In the genomic region with DNA sequence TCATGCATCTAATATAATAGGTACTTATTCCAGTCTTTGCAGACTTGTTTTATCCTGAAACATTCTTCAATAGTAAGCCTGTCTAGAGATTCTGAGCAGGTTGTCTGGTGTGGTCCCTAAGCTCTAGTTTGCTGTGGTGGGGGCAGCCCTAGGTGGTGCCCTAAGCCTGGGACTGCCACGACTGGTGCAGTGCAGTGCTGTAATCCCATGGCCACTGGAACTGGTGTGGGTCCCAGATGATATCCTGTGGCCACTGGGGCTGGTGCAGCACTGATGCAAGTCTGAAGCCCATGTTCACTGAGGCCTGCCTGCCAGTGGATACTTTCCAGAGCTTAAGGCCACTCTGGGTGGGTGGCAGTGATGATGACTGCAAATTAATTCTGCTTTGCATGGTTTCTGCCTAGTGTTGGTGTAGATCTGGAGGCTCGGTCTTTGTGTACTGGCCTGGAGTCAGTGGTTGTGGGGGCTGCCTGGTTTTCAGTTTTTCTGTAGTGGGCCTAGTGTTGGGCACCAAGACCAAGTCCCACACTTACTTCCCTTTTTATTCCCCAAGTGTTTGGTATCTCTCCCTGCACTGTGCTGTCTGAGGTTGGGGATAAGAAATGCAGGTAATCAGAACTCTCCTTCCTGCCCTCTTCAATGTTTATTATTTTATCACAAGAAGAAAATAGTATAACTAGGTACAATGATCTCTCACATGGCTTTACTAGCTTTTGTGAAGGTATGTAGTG, we compare ENCODE assay signal across 14 cellular contexts. TPM values are rescaled to one million over a fixed set of nuclear protein-coding genes. Genes with fewer than 3 reads are reported as not detected.
"Had no signal": no experiment of that assay in that cellular context is flagged by ENCODE, and none has a peak within 500 bp of the region (broad histone marks: within the 10 kb centered on the region; RNA-seq: fewer than 3 reads in every experiment).

No MANE protein-coding gene starts in this region.

RNA-seq across cellular contexts. Expression of gene OR2G6, which starts 7.4 kb away (rescaled TPM):
- total RNA-seq: activated CD4-positive, alpha-beta memory T cell treated with anti-CD3 and anti-CD28 coated beads, Interleukin-2, amount 10 ng/mL, durations not matched to agents 7 days and 5 days; activated CD4-positive, alpha-beta T cell treated with anti-CD3 and anti-CD28 coated beads for 36 hours; activated CD4-positive, alpha-beta T cell treated with anti-CD3 and anti-CD28 coated beads, Interleukin-2, amount 10 ng/mL, durations not matched to agents 7 days and 5 days; activated CD8-positive, alpha-beta memory T cell treated with anti-CD3 and anti-CD28 coated beads, Interleukin-2, amount 10 ng/mL, durations not matched to agents 7 days and 5 days; activated CD8-positive, alpha-beta T cell treated with anti-CD3 and anti-CD28 coated beads, Interleukin-2, amount 10 ng/mL, durations not matched to agents 7 days and 5 days; activated naive CD8-positive, alpha-beta T cell treated with anti-CD3 and anti-CD28 coated beads, Interleukin-2, amount 10 ng/mL, durations not matched to agents 7 days and 5 days; activated T-helper 2 cell treated with anti-CD3 and anti-CD28 coated beads, Interferon-gamma antibody, Interleukin-2, Interleukin-4, amounts not matched to agents 10 μg/mL and 5 μg/mL and 100 μg/mL, durations not matched to agents 14 hours and 24 hours and 36 hours; astrocyte; body of pancreas; breast epithelium; cardiac septum; WTC11 had no signal
- polyA plus RNA-seq: adipose tissue had no signal

RNA-seq across cellular contexts. Expression of gene OR2T5, which starts 12.1 kb away (rescaled TPM):
- total RNA-seq: activated CD4-positive, alpha-beta memory T cell treated with anti-CD3 and anti-CD28 coated beads, Interleukin-2, amount 10 ng/mL, durations not matched to agents 7 days and 5 days; activated CD4-positive, alpha-beta T cell treated with anti-CD3 and anti-CD28 coated beads for 36 hours; activated CD4-positive, alpha-beta T cell treated with anti-CD3 and anti-CD28 coated beads, Interleukin-2, amount 10 ng/mL, durations not matched to agents 7 days and 5 days; activated CD8-positive, alpha-beta memory T cell treated with anti-CD3 and anti-CD28 coated beads, Interleukin-2, amount 10 ng/mL, durations not matched to agents 7 days and 5 days; activated CD8-positive, alpha-beta T cell treated with anti-CD3 and anti-CD28 coated beads, Interleukin-2, amount 10 ng/mL, durations not matched to agents 7 days and 5 days; activated naive CD8-positive, alpha-beta T cell treated with anti-CD3 and anti-CD28 coated beads, Interleukin-2, amount 10 ng/mL, durations not matched to agents 7 days and 5 days; activated T-helper 2 cell treated with anti-CD3 and anti-CD28 coated beads, Interferon-gamma antibody, Interleukin-2, Interleukin-4, amounts not matched to agents 10 μg/mL and 5 μg/mL and 100 μg/mL, durations not matched to agents 14 hours and 24 hours and 36 hours; astrocyte; body of pancreas; breast epithelium; cardiac septum; cerebellum; WTC11 had no signal
- polyA plus RNA-seq: adipose tissue had no signal

RNA-seq across cellular contexts. Expression of gene OR2T3, which starts 27.3 kb away (rescaled TPM):
- total RNA-seq: activated CD4-positive, alpha-beta memory T cell treated with anti-CD3 and anti-CD28 coated beads, Interleukin-2, amount 10 ng/mL, durations not matched to agents 7 days and 5 days; activated CD4-positive, alpha-beta T cell treated with anti-CD3 and anti-CD28 coated beads for 36 hours; activated CD4-positive, alpha-beta T cell treated with anti-CD3 and anti-CD28 coated beads, Interleukin-2, amount 10 ng/mL, durations not matched to agents 7 days and 5 days; activated CD8-positive, alpha-beta memory T cell treated with anti-CD3 and anti-CD28 coated beads, Interleukin-2, amount 10 ng/mL, durations not matched to agents 7 days and 5 days; activated CD8-positive, alpha-beta T cell treated with anti-CD3 and anti-CD28 coated beads, Interleukin-2, amount 10 ng/mL, durations not matched to agents 7 days and 5 days; activated naive CD8-positive, alpha-beta T cell treated with anti-CD3 and anti-CD28 coated beads, Interleukin-2, amount 10 ng/mL, durations not matched to agents 7 days and 5 days; activated T-helper 2 cell treated with anti-CD3 and anti-CD28 coated beads, Interferon-gamma antibody, Interleukin-2, Interleukin-4, amounts not matched to agents 10 μg/mL and 5 μg/mL and 100 μg/mL, durations not matched to agents 14 hours and 24 hours and 36 hours; astrocyte; body of pancreas; breast epithelium; cardiac septum; cerebellum; WTC11 had no signal
- polyA plus RNA-seq: adipose tissue had no signal

RNA-seq across cellular contexts. Expression of gene OR2T2, which starts 55.0 kb away (rescaled TPM):
- total RNA-seq: activated CD4-positive, alpha-beta memory T cell treated with anti-CD3 and anti-CD28 coated beads, Interleukin-2, amount 10 ng/mL, durations not matched to agents 7 days and 5 days; activated CD4-positive, alpha-beta T cell treated with anti-CD3 and anti-CD28 coated beads for 36 hours; activated CD4-positive, alpha-beta T cell treated with anti-CD3 and anti-CD28 coated beads, Interleukin-2, amount 10 ng/mL, durations not matched to agents 7 days and 5 days; activated CD8-positive, alpha-beta memory T cell treated with anti-CD3 and anti-CD28 coated beads, Interleukin-2, amount 10 ng/mL, durations not matched to agents 7 days and 5 days; activated CD8-positive, alpha-beta T cell treated with anti-CD3 and anti-CD28 coated beads, Interleukin-2, amount 10 ng/mL, durations not matched to agents 7 days and 5 days; activated naive CD8-positive, alpha-beta T cell treated with anti-CD3 and anti-CD28 coated beads, Interleukin-2, amount 10 ng/mL, durations not matched to agents 7 days and 5 days; activated T-helper 2 cell treated with anti-CD3 and anti-CD28 coated beads, Interferon-gamma antibody, Interleukin-2, Interleukin-4, amounts not matched to agents 10 μg/mL and 5 μg/mL and 100 μg/mL, durations not matched to agents 14 hours and 24 hours and 36 hours; astrocyte; body of pancreas; breast epithelium; cardiac septum; cerebellum; WTC11 had no signal
- polyA plus RNA-seq: adipose tissue had no signal
